32 cellular contexts compared by ENCODE assay signal in the genomic region with DNA sequence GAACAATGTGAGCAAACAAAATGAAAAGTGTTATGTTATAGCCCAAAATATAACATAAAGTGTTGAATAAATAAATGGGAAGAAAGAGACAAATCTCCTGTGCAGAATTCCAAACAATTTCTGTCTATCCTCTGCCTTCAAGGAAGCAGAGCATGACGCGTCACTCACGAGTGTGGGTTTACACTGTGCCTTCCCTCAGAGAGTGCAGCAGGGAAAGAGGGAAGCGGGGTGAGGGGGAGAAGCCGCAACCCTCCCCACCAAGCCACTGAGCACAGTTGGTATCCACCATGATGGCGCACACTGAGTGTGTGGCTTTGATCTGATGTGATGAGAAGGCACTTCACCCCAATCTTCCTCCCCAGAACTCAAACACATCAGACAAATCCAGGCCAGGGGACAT.
"Had no signal": no experiment of that assay in that cellular context is flagged by ENCODE, and none has a peak within 500 bp of the region (broad histone marks: within the 10 kb centered on the region; RNA-seq: fewer than 3 reads in every experiment).

No MANE protein-coding gene starts in this region.

- H3K27me3 ChIP-seq: adrenal gland, body of pancreas, brain microvascular endothelial cell, breast epithelium had no signal

- H3K27ac ChIP-seq: adrenal gland, body of pancreas, brain microvascular endothelial cell, breast epithelium, VCaP had no signal

- H3K4me3 ChIP-seq: adrenal gland, body of pancreas, breast epithelium had no signal

- H3K4me1 ChIP-seq: adrenal gland, body of pancreas, breast epithelium had no signal

- DNase-seq: activated B cell treated with CpG ODN at 0.5 μM for 24 hours; activated CD4-positive, alpha-beta memory T cell treated with anti-CD3 and anti-CD28 coated beads for 36 hours; activated CD4-positive, alpha-beta T cell treated with anti-CD3 and anti-CD28 coated beads for 4 hours; activated CD4-positive, alpha-beta T cell treated with anti-CD3 and anti-CD28 coated beads, Interleukin-2, amount 10 ng/mL, durations not matched to agents 24 days and 14 days; activated CD4-positive, alpha-beta T cell treated with anti-CD3 and anti-CD28 coated beads, Interleukin-2, amount 50 U/mL, for 1 hour; activated CD4-positive, alpha-beta T cell treated with anti-CD3 and anti-CD28 coated beads, Interleukin-2, amount 50 U/mL, for 4 hours; activated CD4-positive, CD25-positive, alpha-beta regulatory T cell treated with anti-CD3 and anti-CD28 coated beads, Interleukin-2, amount 50 U/mL, for 72 hours; activated CD8-positive, alpha-beta memory T cell treated with anti-CD3 and anti-CD28 coated beads, Interleukin-2, amount 50 U/mL, for 4 hours; activated CD8-positive, alpha-beta T cell treated with anti-CD3 and anti-CD28 coated beads for 36 hours; activated effector memory CD4-positive, alpha-beta T cell treated with anti-CD3 and anti-CD28 coated beads, Interleukin-2, amount 50 U/mL, for 16 hours; activated gamma-delta T cell treated with Interleukin-2 at 50 U/mL for 16 hours; activated naive CD4-positive, alpha-beta T cell; activated naive CD4-positive, alpha-beta T cell treated with anti-CD3 and anti-CD28 coated beads for 36 hours; activated naive CD4-positive, alpha-beta T cell treated with anti-CD3 and anti-CD28 coated beads, Interleukin-2, amount 50 U/mL, for 16 hours; activated naive CD8-positive, alpha-beta T cell treated with anti-CD3 and anti-CD28 coated beads for 36 hours; activated T-cell treated with anti-CD3 and anti-CD28 coated beads for 4 hours; activated T-cell treated with anti-CD3 and anti-CD28 coated beads, Interleukin-2, amount 50 U/mL, for 1 hour; activated T-cell treated with anti-CD3 and anti-CD28 coated beads, Interleukin-2, amount 50 U/mL, for 4 hours; activated T-cell treated with anti-CD3 and anti-CD28 coated beads, Interleukin-2, amount 50 U/mL, for 72 hours; adrenal gland; amniotic stem cell; aorta; body of pancreas; brain microvascular endothelial cell; central memory CD4-positive, alpha-beta T cell; T-helper 1 cell; T-helper 2 cell; T-helper 9 cell had no signal

- H3K36me3 ChIP-seq: adrenal gland, brain microvascular endothelial cell, breast epithelium had no signal

- FAIRE-seq: astrocyte, TTC549 had no signal

- H3K9me3 ChIP-seq: adrenal gland had no signal
